In genomic region chr12:642633-643477, GRCh38 we compare ENCODE assay signal across 8 cellular contexts. TPM values are rescaled to one million over a fixed set of nuclear protein-coding genes. Genes with fewer than 3 reads are reported as not detected.
A peak's percentile ranks its signal among the peaks of the same experiment; 100 is the strongest.
DNase-seq lines count a peak whose midpoint lies in the region; ATAC-seq and TF ChIP-seq lines count a peak whose summit lies in the region.

No MANE protein-coding gene starts in this region.

- DNase-seq in Ammon's horn (ENCODE audit: low spot score) (peak; percentile 68), RWPE1 (ENCODE audit: low spot score) (peak; percentile 64), suprapubic skin (ENCODE audit: low spot score in 2 of 2) (peak; percentile 82 to 85)
- peak; percentile 15 to 71 (median 40) for DNase-seq in activated naive CD4-positive, alpha-beta T cell (lab: John Stamatoyannopoulos, UW)

- H3K36me3 ChIP-seq in gastroesophageal sphincter: no peaks in the 10 kb centered on the region
- H3K36me3 ChIP-seq in neutrophil: peaks cover 14% of the 10 kb centered on the region
- H3K36me3 ChIP-seq in suprapubic skin: no peaks in the 10 kb centered on the region

- TF ChIP-seq EP300 in gastroesophageal sphincter (IDR thresholded peaks at IDR 0.05): no peak
- TF ChIP-seq EP300 in suprapubic skin (IDR thresholded peaks at IDR 0.05): no peak

- CTCF ChIA-PET in RWPE1 (lab: Yijun Ruan, JAX): interaction anchor here (1.0 to 1.6 kb wide), 2 partner anchors 28 to 67 kb away, joined by 4 to 5 read pairs; no protein-coding TSS in a partner anchor

- H3K4me3 ChIP-seq in gastroesophageal sphincter (peak overlapping the region; percentile 56 to 77), neutrophil (ENCODE audit: low read depth in 1 of 2, low read length in 1 of 2) (peak overlapping the region; percentile 83 to 93), suprapubic skin (peak overlapping the region; percentile 71)

- H3K9me3 ChIP-seq in gastroesophageal sphincter (no peaks in the 10 kb centered on the region), neutrophil (no peaks in the 10 kb centered on the region), suprapubic skin (no peaks in the 10 kb centered on the region)

- ATAC-seq in GM19025 (IDR thresholded peaks at IDR 0.05; ENCODE audit: low read depth, unreplicated experiment) (peak; percentile 72), HG03280 (IDR thresholded peaks at IDR 0.05; ENCODE audit: unreplicated experiment) (peak; percentile 73), gastroesophageal sphincter (peak; percentile 84)

- H3K4me1 ChIP-seq in gastroesophageal sphincter (peaks cover 6 to 55% (median 22%) of the 10 kb centered on the region in 3 donors), neutrophil (ENCODE audit: control insufficient read depth in 1 of 2, insufficient read depth in 1 of 2, low read depth in 1 of 2, low read length in 1 of 2) (peaks cover 80% of the 10 kb centered on the region in 2 experiments), suprapubic skin (peaks cover 89% of the 10 kb centered on the region)

- WGBS in gastroesophageal sphincter (ENCODE audit: low coverage in 1 of 2), 2 donors: 0% methylated on average over 6 to 13 of the region's 96 CpGs
- WGBS in suprapubic skin: 2% methylated on average over 52 of the region's 96 CpGs

- no peak for TF ChIP-seq CTCF in RWPE1 (conservative IDR thresholded peaks at IDR 0.05; ENCODE audit: low read depth)
- TF ChIP-seq CTCF in gastroesophageal sphincter (IDR thresholded peaks at IDR 0.05): peak in 3 of 4 experiments; percentile 37 to 57 (median 46)
- TF ChIP-seq CTCF in neutrophil (IDR thresholded peaks at IDR 0.05): peak; percentile 68
- peak; percentile 8 to 41 for TF ChIP-seq CTCF in suprapubic skin (IDR thresholded peaks at IDR 0.05)

- POLR2A ChIA-PET in RWPE1 (lab: Yijun Ruan, JAX; ENCODE audit: low non-redundant PET): no interaction called here

- H3K27me3 ChIP-seq in gastroesophageal sphincter: no peaks in the 10 kb centered on the region
- H3K27me3 ChIP-seq in neutrophil: no peaks in the 10 kb centered on the region
- H3K27me3 ChIP-seq in suprapubic skin: no peaks in the 10 kb centered on the region

- TF ChIP-seq POLR2A in gastroesophageal sphincter (IDR thresholded peaks at IDR 0.05): peak; percentile 56 to 57
- TF ChIP-seq POLR2A in suprapubic skin (IDR thresholded peaks at IDR 0.05): peak in 1 of 2 donors; percentile 35

- H3K27ac ChIP-seq in RWPE1 (peak overlapping the region; percentile 72), gastroesophageal sphincter (peak overlapping the region; percentile 86 to 99 (median 96)), neutrophil (peak overlapping the region; percentile 100), suprapubic skin (peak overlapping the region; percentile 97)

RNA-seq across cellular contexts. Expression of gene NINJ2, which starts 20.4 kb away (rescaled TPM):
- total RNA-seq in gastroesophageal sphincter (1 to 10 TPM in 3 of 4 donors, under 1 TPM in 1; 0.78 to 9.0 (median 5.2) TPM), suprapubic skin (10 to 100 TPM in 2 of 4 donors, 1 to 10 TPM in 2; 7.6 to 20.9 (median 12.6) TPM)

Comparison
In these comparisons a context has a peak if more than half of its experiments do, and no peak if none do; other contexts are left out.
1. Peak in every context shown above with its lines: DNase-seq, ATAC-seq, H3K4me3 ChIP-seq and H3K27ac ChIP-seq.